ENCODE assay signal across 1 cellular context in the genomic region with DNA sequence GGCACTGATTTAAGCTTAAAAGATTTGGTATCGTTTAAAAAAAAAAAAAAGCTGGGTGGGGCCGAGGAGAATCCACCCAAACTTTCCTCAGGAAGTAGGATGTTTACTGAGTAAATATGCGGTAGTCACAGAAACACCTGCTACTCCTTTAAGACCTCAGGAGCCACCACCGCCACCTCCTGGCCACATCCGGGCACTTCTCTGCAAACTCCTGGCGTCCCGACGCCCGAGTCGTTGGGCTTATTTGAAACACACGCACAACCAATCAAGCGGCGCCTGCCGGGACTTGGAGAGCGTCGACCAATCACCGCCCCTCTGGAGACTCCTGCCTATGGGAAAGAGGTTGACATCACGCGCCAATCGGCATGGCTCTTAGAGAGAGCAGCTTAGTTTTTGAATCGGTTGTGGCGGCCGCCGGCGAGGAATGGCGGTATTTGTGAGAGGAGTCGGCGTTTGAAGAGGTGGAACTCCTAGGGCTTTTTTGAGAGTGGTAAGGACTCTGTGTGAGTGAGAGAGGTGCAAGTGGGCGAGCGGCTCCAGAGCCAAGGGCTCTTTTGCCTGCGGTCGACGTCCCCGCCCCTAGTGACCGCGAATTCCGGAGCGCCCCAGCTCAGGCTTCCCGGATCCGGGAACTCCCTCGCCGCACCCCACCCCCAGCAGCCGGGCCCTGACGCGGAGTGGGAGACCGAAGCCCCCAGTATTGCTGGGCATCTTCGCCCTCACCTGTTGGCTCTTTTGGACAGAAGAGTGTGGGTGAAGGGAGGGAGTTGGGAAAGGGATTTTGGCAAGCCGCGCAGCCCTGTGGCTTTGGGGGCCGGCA.
TF ChIP-seq lines count a peak whose summit lies in the region.

A gene with protein sequence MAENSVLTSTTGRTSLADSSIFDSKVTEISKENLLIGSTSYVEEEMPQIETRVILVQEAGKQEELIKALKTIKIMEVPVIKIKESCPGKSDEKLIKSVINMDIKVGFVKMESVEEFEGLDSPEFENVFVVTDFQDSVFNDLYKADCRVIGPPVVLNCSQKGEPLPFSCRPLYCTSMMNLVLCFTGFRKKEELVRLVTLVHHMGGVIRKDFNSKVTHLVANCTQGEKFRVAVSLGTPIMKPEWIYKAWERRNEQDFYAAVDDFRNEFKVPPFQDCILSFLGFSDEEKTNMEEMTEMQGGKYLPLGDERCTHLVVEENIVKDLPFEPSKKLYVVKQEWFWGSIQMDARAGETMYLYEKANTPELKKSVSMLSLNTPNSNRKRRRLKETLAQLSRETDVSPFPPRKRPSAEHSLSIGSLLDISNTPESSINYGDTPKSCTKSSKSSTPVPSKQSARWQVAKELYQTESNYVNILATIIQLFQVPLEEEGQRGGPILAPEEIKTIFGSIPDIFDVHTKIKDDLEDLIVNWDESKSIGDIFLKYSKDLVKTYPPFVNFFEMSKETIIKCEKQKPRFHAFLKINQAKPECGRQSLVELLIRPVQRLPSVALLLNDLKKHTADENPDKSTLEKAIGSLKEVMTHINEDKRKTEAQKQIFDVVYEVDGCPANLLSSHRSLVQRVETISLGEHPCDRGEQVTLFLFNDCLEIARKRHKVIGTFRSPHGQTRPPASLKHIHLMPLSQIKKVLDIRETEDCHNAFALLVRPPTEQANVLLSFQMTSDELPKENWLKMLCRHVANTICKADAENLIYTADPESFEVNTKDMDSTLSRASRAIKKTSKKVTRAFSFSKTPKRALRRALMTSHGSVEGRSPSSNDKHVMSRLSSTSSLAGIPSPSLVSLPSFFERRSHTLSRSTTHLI (plus strand): TSS at position 359 of the 820 bp plus-strand sequence. CDS start 3,805 bp downstream, outside the sequence.

TF ChIP-seq in HepG2, 621 proteins besides CTCF, POLR2A, EP300 and RAD21 (continued from another document and continues in another):
- TF ChIP-seq, protein P1, sequence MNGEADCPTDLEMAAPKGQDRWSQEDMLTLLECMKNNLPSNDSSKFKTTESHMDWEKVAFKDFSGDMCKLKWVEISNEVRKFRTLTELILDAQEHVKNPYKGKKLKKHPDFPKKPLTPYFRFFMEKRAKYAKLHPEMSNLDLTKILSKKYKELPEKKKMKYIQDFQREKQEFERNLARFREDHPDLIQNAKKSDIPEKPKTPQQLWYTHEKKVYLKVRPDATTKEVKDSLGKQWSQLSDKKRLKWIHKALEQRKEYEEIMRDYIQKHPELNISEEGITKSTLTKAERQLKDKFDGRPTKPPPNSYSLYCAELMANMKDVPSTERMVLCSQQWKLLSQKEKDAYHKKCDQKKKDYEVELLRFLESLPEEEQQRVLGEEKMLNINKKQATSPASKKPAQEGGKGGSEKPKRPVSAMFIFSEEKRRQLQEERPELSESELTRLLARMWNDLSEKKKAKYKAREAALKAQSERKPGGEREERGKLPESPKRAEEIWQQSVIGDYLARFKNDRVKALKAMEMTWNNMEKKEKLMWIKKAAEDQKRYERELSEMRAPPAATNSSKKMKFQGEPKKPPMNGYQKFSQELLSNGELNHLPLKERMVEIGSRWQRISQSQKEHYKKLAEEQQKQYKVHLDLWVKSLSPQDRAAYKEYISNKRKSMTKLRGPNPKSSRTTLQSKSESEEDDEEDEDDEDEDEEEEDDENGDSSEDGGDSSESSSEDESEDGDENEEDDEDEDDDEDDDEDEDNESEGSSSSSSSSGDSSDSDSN (CRISPR knock-in tag; IDR thresholded peaks at IDR 0.05), result 0 out of 2 replicates have a peak, but pooled peaks have one; percentile 46
- TF ChIP-seq, protein P2, sequence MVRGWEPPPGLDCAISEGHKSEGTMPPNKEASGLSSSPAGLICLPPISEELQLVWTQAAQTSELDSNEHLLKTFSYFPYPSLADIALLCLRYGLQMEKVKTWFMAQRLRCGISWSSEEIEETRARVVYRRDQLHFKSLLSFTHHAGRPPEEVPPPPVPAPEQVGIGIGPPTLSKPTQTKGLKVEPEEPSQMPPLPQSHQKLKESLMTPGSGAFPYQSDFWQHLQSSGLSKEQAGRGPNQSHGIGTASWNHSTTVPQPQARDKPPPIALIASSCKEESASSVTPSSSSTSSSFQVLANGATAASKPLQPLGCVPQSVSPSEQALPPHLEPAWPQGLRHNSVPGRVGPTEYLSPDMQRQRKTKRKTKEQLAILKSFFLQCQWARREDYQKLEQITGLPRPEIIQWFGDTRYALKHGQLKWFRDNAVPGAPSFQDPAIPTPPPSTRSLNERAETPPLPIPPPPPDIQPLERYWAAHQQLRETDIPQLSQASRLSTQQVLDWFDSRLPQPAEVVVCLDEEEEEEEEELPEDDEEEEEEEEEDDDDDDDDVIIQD (CRISPR knock-in tag; IDR thresholded peaks at IDR 0.05; ENCODE audit: low read depth), result peak; percentile 95
- TF ChIP-seq KMT2B (CRISPR knock-in tag; IDR thresholded peaks at IDR 0.05), result peak; percentile 73; the same call in 1 of the 2 replicates
- TF ChIP-seq ZNF772 (CRISPR knock-in tag; IDR thresholded peaks at IDR 0.05), result peak; percentile 28; the same call in 1 of the 2 replicates
- TF ChIP-seq, protein P3, sequence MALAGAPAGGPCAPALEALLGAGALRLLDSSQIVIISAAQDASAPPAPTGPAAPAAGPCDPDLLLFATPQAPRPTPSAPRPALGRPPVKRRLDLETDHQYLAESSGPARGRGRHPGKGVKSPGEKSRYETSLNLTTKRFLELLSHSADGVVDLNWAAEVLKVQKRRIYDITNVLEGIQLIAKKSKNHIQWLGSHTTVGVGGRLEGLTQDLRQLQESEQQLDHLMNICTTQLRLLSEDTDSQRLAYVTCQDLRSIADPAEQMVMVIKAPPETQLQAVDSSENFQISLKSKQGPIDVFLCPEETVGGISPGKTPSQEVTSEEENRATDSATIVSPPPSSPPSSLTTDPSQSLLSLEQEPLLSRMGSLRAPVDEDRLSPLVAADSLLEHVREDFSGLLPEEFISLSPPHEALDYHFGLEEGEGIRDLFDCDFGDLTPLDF (CRISPR knock-in tag; IDR thresholded peaks at IDR 0.05), result no peak; the same call in 1 of the 2 replicates
- TF ChIP-seq, protein P4, sequence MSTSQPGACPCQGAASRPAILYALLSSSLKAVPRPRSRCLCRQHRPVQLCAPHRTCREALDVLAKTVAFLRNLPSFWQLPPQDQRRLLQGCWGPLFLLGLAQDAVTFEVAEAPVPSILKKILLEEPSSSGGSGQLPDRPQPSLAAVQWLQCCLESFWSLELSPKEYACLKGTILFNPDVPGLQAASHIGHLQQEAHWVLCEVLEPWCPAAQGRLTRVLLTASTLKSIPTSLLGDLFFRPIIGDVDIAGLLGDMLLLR (CRISPR knock-in tag; IDR thresholded peaks at IDR 0.05), result no peak
- TF ChIP-seq ZNF577 (CRISPR knock-in tag; IDR thresholded peaks at IDR 0.05; ENCODE audit: borderline replicate concordance, low read depth), result no peak
- TF ChIP-seq IKZF1 (IDR thresholded peaks at IDR 0.05), result no peak
- TF ChIP-seq CHD2 (IDR thresholded peaks at IDR 0.05; ENCODE audit: low read depth, low read length), result peak; percentile 20; the same call in 1 of the 2 replicates
- no peak for TF ChIP-seq PAX8 (CRISPR knock-in tag; IDR thresholded peaks at IDR 0.05; ENCODE audit: borderline replicate concordance)
- TF ChIP-seq, protein P5, sequence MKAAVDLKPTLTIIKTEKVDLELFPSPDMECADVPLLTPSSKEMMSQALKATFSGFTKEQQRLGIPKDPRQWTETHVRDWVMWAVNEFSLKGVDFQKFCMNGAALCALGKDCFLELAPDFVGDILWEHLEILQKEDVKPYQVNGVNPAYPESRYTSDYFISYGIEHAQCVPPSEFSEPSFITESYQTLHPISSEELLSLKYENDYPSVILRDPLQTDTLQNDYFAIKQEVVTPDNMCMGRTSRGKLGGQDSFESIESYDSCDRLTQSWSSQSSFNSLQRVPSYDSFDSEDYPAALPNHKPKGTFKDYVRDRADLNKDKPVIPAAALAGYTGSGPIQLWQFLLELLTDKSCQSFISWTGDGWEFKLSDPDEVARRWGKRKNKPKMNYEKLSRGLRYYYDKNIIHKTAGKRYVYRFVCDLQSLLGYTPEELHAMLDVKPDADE (CRISPR knock-in tag; IDR thresholded peaks at IDR 0.05), result no peak
- no peak; the same call in 1 of the 2 replicates for TF ChIP-seq ZBTB7B (CRISPR knock-in tag; IDR thresholded peaks at IDR 0.05)
- TF ChIP-seq, protein P6, sequence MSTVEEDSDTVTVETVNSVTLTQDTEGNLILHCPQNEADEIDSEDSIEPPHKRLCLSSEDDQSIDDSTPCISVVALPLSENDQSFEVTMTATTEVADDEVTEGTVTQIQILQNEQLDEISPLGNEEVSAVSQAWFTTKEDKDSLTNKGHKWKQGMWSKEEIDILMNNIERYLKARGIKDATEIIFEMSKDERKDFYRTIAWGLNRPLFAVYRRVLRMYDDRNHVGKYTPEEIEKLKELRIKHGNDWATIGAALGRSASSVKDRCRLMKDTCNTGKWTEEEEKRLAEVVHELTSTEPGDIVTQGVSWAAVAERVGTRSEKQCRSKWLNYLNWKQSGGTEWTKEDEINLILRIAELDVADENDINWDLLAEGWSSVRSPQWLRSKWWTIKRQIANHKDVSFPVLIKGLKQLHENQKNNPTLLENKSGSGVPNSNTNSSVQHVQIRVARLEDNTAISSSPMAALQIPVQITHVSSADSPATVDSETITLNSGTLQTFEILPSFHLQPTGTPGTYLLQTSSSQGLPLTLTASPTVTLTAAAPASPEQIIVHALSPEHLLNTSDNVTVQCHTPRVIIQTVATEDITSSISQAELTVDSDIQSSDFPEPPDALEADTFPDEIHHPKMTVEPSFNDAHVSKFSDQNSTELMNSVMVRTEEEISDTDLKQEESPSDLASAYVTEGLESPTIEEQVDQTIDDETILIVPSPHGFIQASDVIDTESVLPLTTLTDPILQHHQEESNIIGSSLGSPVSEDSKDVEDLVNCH (CRISPR knock-in tag; IDR thresholded peaks at IDR 0.05), result peak; percentile 59; the same call in 1 of the 2 replicates
- no peak for TF ChIP-seq RFX3 (CRISPR knock-in tag; IDR thresholded peaks at IDR 0.05)
- no peak for TF ChIP-seq ZNF83 (CRISPR knock-in tag; IDR thresholded peaks at IDR 0.05; ENCODE audit: borderline replicate concordance)
- no peak for TF ChIP-seq ZNF136 (CRISPR knock-in tag; IDR thresholded peaks at IDR 0.05; ENCODE audit: low read depth)
- TF ChIP-seq, protein P7, sequence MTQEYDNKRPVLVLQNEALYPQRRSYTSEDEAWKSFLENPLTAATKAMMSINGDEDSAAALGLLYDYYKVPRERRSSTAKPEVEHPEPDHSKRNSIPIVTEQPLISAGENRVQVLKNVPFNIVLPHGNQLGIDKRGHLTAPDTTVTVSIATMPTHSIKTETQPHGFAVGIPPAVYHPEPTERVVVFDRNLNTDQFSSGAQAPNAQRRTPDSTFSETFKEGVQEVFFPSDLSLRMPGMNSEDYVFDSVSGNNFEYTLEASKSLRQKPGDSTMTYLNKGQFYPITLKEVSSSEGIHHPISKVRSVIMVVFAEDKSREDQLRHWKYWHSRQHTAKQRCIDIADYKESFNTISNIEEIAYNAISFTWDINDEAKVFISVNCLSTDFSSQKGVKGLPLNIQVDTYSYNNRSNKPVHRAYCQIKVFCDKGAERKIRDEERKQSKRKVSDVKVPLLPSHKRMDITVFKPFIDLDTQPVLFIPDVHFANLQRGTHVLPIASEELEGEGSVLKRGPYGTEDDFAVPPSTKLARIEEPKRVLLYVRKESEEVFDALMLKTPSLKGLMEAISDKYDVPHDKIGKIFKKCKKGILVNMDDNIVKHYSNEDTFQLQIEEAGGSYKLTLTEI (CRISPR knock-in tag; conservative IDR thresholded peaks at IDR 0.05), result no peak
- TF ChIP-seq ZNF776 (CRISPR knock-in tag; IDR thresholded peaks at IDR 0.05), result no peak
- no peak for TF ChIP-seq ZBTB21 (CRISPR knock-in tag; IDR thresholded peaks at IDR 0.05)
- TF ChIP-seq NR2C2 (CRISPR knock-in tag; IDR thresholded peaks at IDR 0.05; ENCODE audit: borderline replicate concordance), result no peak
- TF ChIP-seq ELF3 (CRISPR knock-in tag; IDR thresholded peaks at IDR 0.05), result 0 out of 2 replicates have a peak, but pooled peaks have one; percentile 16
- no peak for TF ChIP-seq NONO (IDR thresholded peaks at IDR 0.05)
- TF ChIP-seq NONO (CRISPR knock-in tag; conservative IDR thresholded peaks at IDR 0.05), result no peak
- TF ChIP-seq CREM (IDR thresholded peaks at IDR 0.05), result peak; percentile 60
- no peak for TF ChIP-seq CREM (CRISPR knock-in tag; IDR thresholded peaks at IDR 0.05)
- TF ChIP-seq, protein P8, sequence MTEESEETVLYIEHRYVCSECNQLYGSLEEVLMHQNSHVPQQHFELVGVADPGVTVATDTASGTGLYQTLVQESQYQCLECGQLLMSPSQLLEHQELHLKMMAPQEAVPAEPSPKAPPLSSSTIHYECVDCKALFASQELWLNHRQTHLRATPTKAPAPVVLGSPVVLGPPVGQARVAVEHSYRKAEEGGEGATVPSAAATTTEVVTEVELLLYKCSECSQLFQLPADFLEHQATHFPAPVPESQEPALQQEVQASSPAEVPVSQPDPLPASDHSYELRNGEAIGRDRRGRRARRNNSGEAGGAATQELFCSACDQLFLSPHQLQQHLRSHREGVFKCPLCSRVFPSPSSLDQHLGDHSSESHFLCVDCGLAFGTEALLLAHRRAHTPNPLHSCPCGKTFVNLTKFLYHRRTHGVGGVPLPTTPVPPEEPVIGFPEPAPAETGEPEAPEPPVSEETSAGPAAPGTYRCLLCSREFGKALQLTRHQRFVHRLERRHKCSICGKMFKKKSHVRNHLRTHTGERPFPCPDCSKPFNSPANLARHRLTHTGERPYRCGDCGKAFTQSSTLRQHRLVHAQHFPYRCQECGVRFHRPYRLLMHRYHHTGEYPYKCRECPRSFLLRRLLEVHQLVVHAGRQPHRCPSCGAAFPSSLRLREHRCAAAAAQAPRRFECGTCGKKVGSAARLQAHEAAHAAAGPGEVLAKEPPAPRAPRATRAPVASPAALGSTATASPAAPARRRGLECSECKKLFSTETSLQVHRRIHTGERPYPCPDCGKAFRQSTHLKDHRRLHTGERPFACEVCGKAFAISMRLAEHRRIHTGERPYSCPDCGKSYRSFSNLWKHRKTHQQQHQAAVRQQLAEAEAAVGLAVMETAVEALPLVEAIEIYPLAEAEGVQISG (CRISPR knock-in tag; IDR thresholded peaks at IDR 0.05), result peak; percentile 69
- TF ChIP-seq ZNF850 (CRISPR knock-in tag; conservative IDR thresholded peaks at IDR 0.05), result no peak
- TF ChIP-seq ZIK1 (CRISPR knock-in tag; IDR thresholded peaks at IDR 0.05; ENCODE audit: borderline replicate concordance, low read depth), result no peak
- no peak for TF ChIP-seq MYNN (CRISPR knock-in tag; IDR thresholded peaks at IDR 0.05; ENCODE audit: low read depth)
- no peak for TF ChIP-seq KLF13 (CRISPR knock-in tag; IDR thresholded peaks at IDR 0.05)
- 0 out of 2 replicates have a peak, but pooled peaks have one; percentile 45 for TF ChIP-seq HNRNPL (IDR thresholded peaks at IDR 0.05; ENCODE audit: low read depth, low read length)
- TF ChIP-seq PHF20 (CRISPR knock-in tag; IDR thresholded peaks at IDR 0.05), result peak; percentile 37; the same call in 1 of the 2 replicates
- TF ChIP-seq HDAC2 (CRISPR knock-in tag; IDR thresholded peaks at IDR 0.05), result peak; percentile 65
- no peak for TF ChIP-seq MTF2 (CRISPR knock-in tag; IDR thresholded peaks at IDR 0.05; ENCODE audit: borderline replicate concordance)
